Comparison of ENCODE assay signal across 23 cellular contexts in the genomic region with DNA sequence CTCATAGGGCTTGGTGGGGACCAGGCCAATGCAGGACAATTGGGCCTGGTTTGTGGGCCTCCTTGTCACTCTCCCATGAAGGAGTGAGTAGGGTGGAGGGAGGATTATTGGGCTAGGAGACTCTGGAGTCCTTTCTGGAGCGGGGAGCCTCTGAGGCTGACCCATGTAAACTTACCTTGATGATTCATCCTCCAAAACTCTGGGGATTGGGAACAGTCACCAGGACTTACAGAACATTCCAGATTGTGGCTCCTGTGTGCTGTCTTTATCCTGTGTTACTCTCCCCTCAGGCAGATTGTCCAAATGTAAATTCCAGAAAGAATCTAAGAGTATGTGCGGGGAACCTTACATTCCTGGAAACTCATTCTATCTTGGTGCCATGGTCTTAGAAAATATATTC.
"Had no signal": no experiment of that assay in that cellular context is flagged by ENCODE, and none has a peak within 500 bp of the region (broad histone marks: within the 10 kb centered on the region; RNA-seq: fewer than 3 reads in every experiment).

No MANE protein-coding gene starts in this region.

- ATAC-seq: activated naive CD4-positive, alpha-beta T cell treated with anti-CD3 and anti-CD28 coated beads, Interleukin-2, amount 50 U/mL, for 72 hours; activated naive CD8-positive, alpha-beta T cell treated with anti-CD3 and anti-CD28 coated beads, Interleukin-2, amount 50 U/mL, for 24 hours; activated T-cell treated with anti-CD3 and anti-CD28 coated beads, Interleukin-2, amount 50 U/mL, for 4 hours; Right ventricle myocardium inferior; T-cell had no signal

- H3K4me3 ChIP-seq: SK-N-MC had no signal

- H3K9ac ChIP-seq: KMS-11 had no signal

- H3K4me2 ChIP-seq: KMS-11 had no signal

- H3K36me3 ChIP-seq: brain microvascular endothelial cell had no signal

- DNase-seq: activated CD4-positive, alpha-beta memory T cell treated with anti-CD3 and anti-CD28 coated beads for 36 hours; activated CD4-positive, alpha-beta T cell treated with anti-CD3 and anti-CD28 coated beads, Interleukin-2, amount 10 ng/mL, durations not matched to agents 7 days and 5 days; activated CD4-positive, CD25-positive, alpha-beta regulatory T cell; activated CD8-positive, alpha-beta memory T cell treated with anti-CD3 and anti-CD28 coated beads for 24 hours; activated effector memory CD4-positive, alpha-beta T cell treated with anti-CD3 and anti-CD28 coated beads, Interleukin-2, amount 50 U/mL, for 16 hours; activated naive CD4-positive, alpha-beta T cell treated with Interleukin-2 at 50 U/mL for 16 hours; activated naive CD8-positive, alpha-beta T cell treated with anti-CD3 and anti-CD28 coated beads, Interleukin-2, amount 50 U/mL, for 24 hours; activated T-cell treated with anti-CD3 and anti-CD28 coated beads, Interleukin-2, amount 50 U/mL, for 4 hours; brain microvascular endothelial cell; MM.1S; NCI-H1105; NCI-H1436; NCI-H1694 treated with DMSO at 0.1 percent for 48 hours; NCI-H2029 treated with DMSO at 0.1 percent for 48 hours; NCI-H446; NCI-H524; T-cell had no signal

- H3K27me3 ChIP-seq: brain microvascular endothelial cell had no signal

- H3K27ac ChIP-seq: brain microvascular endothelial cell, KMS-11, SK-N-MC, VCaP had no signal

- FAIRE-seq: RCC 7860 had no signal
